Comparison of ENCODE assay signal across 11 cellular contexts in genomic region chr14:20802341-20803084, GRCh38. TPM values are rescaled to one million over a fixed set of nuclear protein-coding genes. Genes with fewer than 3 reads are reported as not detected.
DNase-seq lines count a peak whose midpoint lies in the region; ATAC-seq and TF ChIP-seq lines count a peak whose summit lies in the region.
"Had no signal": no experiment of that assay in that cellular context is flagged by ENCODE, and none has a peak within 500 bp of the region (broad histone marks: within the 10 kb centered on the region; RNA-seq: fewer than 3 reads in every experiment).

Gene RNASE1 (minus strand): TSS chr14:20802844. CDS start chr14:20802068, 776 bp downstream.

- H3K27ac ChIP-seq in left lung (peak within 1 kb of the TSS; percentile 74 to 75), RWPE1 (no peak within 1 kb of the TSS)
- H3K27ac ChIP-seq in naive thymus-derived CD4-positive, alpha-beta T cell (ENCODE audit: low read depth, low read length): no peak within 1 kb of the TSS
- no peak within 1 kb of the TSS for H3K27ac ChIP-seq in CD4-positive, alpha-beta memory T cell (ENCODE audit: low read depth, low read length)
- H3K27ac ChIP-seq: BLaER1 had no signal

- H3K4me1 Mint-ChIP-seq in dendritic cell treated with granulocyte-macrophage colony-stimulating factor and Interleukin-4, amounts not matched to agents 40 ng/mL and 50 ng/mL, for 4 days (ENCODE audit: low read depth): peaks cover 86% of the 10 kb centered on the region
- peaks cover 38 to 43% of the 10 kb centered on the region in 2 donors for H3K4me1 Mint-ChIP-seq in immature natural killer cell
- peaks cover 0 to 22% (median 11%) of the 10 kb centered on the region in 7 donors for H3K4me1 Mint-ChIP-seq in naive thymus-derived CD4-positive, alpha-beta T cell
- peaks cover 0 to 5% (median 3%) of the 10 kb centered on the region in 4 donors for H3K4me1 Mint-ChIP-seq in CD4-positive, alpha-beta memory T cell

- no peaks in the 10 kb centered on the region for H3K36me3 ChIP-seq in left lung
- no peaks in the 10 kb centered on the region for H3K36me3 ChIP-seq in naive thymus-derived CD4-positive, alpha-beta T cell (ENCODE audit: control insufficient read depth in 2 of 3, insufficient read depth in 3 of 3, low read length in 3 of 3)
- H3K36me3 ChIP-seq in CD4-positive, alpha-beta memory T cell (ENCODE audit: insufficient read depth, low read length): no peaks in the 10 kb centered on the region
- H3K36me3 ChIP-seq: BLaER1 had no signal

- H3K36me3 Mint-ChIP-seq in dendritic cell treated with granulocyte-macrophage colony-stimulating factor and Interleukin-4, amounts not matched to agents 40 ng/mL and 50 ng/mL, for 4 days (ENCODE audit: low read depth): peaks cover 30% of the 10 kb centered on the region
- H3K36me3 Mint-ChIP-seq in immature natural killer cell: no peaks in the 10 kb centered on the region
- no peaks in the 10 kb centered on the region for H3K36me3 Mint-ChIP-seq in naive thymus-derived CD4-positive, alpha-beta T cell
- no peaks in the 10 kb centered on the region for H3K36me3 Mint-ChIP-seq in CD4-positive, alpha-beta memory T cell
- H3K36me3 Mint-ChIP-seq: activated naive CD8-positive, alpha-beta T cell had no signal

- H3K4me1 ChIP-seq in left lung: peaks cover 0 to 44% of the 10 kb centered on the region in 2 donors
- peaks cover 0 to 6% of the 10 kb centered on the region in 2 donors for H3K4me1 ChIP-seq in naive thymus-derived CD4-positive, alpha-beta T cell (ENCODE audit: control insufficient read depth in 2 of 2, insufficient read depth in 2 of 2, low read length in 2 of 2)
- H3K4me1 ChIP-seq in CD4-positive, alpha-beta memory T cell (ENCODE audit: insufficient read depth, low read length): no peaks in the 10 kb centered on the region

- H3K4me3 Mint-ChIP-seq in dendritic cell treated with granulocyte-macrophage colony-stimulating factor and Interleukin-4, amounts not matched to agents 40 ng/mL and 50 ng/mL, for 4 days: peak within 1 kb of the TSS; percentile 87
- peak within 1 kb of the TSS in 1 of 5 donors; percentile 17 for H3K4me3 Mint-ChIP-seq in immature natural killer cell
- H3K4me3 Mint-ChIP-seq in naive thymus-derived CD4-positive, alpha-beta T cell: no peak within 1 kb of the TSS
- peak within 1 kb of the TSS in 1 of 8 donors; percentile 49 for H3K4me3 Mint-ChIP-seq in CD4-positive, alpha-beta memory T cell
- H3K4me3 Mint-ChIP-seq: activated naive CD8-positive, alpha-beta T cell had no signal

- H3K27ac Mint-ChIP-seq in dendritic cell treated with granulocyte-macrophage colony-stimulating factor and Interleukin-4, amounts not matched to agents 40 ng/mL and 50 ng/mL, for 4 days: peak within 1 kb of the TSS; percentile 93
- peak within 1 kb of the TSS in 2 of 6 donors; percentile 31 to 43 for H3K27ac Mint-ChIP-seq in immature natural killer cell
- H3K27ac Mint-ChIP-seq in naive thymus-derived CD4-positive, alpha-beta T cell: no peak within 1 kb of the TSS
- peak within 1 kb of the TSS in 1 of 7 donors; percentile 34 for H3K27ac Mint-ChIP-seq in CD4-positive, alpha-beta memory T cell
- H3K27ac Mint-ChIP-seq: activated naive CD8-positive, alpha-beta T cell had no signal

- CTCF ChIA-PET in naive thymus-derived CD4-positive, alpha-beta T cell (lab: Charles Lee): no interaction called here
- CTCF ChIA-PET in RWPE1 (lab: Yijun Ruan, JAX): no interaction called here
- CTCF ChIA-PET in CD4-positive, alpha-beta memory T cell (lab: Charles Lee; ENCODE audit: partially characterized antibody): no interaction called here

- TF ChIP-seq CTCF in left lung (IDR thresholded peaks at IDR 0.05) (no peak), RWPE1 (conservative IDR thresholded peaks at IDR 0.05; ENCODE audit: low read depth) (no peak)

- no peaks in the 10 kb centered on the region for H3K27me3 Mint-ChIP-seq in dendritic cell treated with granulocyte-macrophage colony-stimulating factor and Interleukin-4, amounts not matched to agents 40 ng/mL and 50 ng/mL, for 4 days
- peaks cover 3 to 10% (median 4%) of the 10 kb centered on the region in 3 donors for H3K27me3 Mint-ChIP-seq in immature natural killer cell (ENCODE audit: low read depth in 3 of 3)
- peaks cover 0 to 36% (median 17%) of the 10 kb centered on the region in 5 donors for H3K27me3 Mint-ChIP-seq in naive thymus-derived CD4-positive, alpha-beta T cell
- peaks cover 8 to 21% of the 10 kb centered on the region in 2 donors for H3K27me3 Mint-ChIP-seq in CD4-positive, alpha-beta memory T cell

- H3K9me3 ChIP-seq in left lung: no peaks in the 10 kb centered on the region
- no peaks in the 10 kb centered on the region for H3K9me3 ChIP-seq in naive thymus-derived CD4-positive, alpha-beta T cell (ENCODE audit: control insufficient read depth in 2 of 3, low read length in 3 of 3)
- no peaks in the 10 kb centered on the region for H3K9me3 ChIP-seq in CD4-positive, alpha-beta memory T cell (ENCODE audit: control insufficient read depth in 1 of 2, low read length in 2 of 2)
- H3K9me3 ChIP-seq: BLaER1 had no signal

- ATAC-seq in left lung: peak; percentile 82
- peak; percentile 51 for ATAC-seq in sciatic nerve
- no peak for ATAC-seq in naive thymus-derived CD4-positive, alpha-beta T cell

- no peaks in the 10 kb centered on the region for H3K9me3 Mint-ChIP-seq in dendritic cell treated with granulocyte-macrophage colony-stimulating factor and Interleukin-4, amounts not matched to agents 40 ng/mL and 50 ng/mL, for 4 days
- no peaks in the 10 kb centered on the region for H3K9me3 Mint-ChIP-seq in immature natural killer cell
- H3K9me3 Mint-ChIP-seq in naive thymus-derived CD4-positive, alpha-beta T cell: peaks cover 0 to 2% (median 0%) of the 10 kb centered on the region in 11 donors
- H3K9me3 Mint-ChIP-seq in CD4-positive, alpha-beta memory T cell: no peaks in the 10 kb centered on the region

- intact Hi-C loops in dendritic cell treated with granulocyte-macrophage colony-stimulating factor and Interleukin-4, amounts not matched to agents 40 ng/mL and 50 ng/mL, for 4 days (cut with micrococcal nuclease): loop anchor here (5.0 kb wide), 1 partner anchor 40 kb away; no protein-coding TSS in a partner anchor
- intact Hi-C loops in left lung (cut with DNase I): no loop called here
- intact Hi-C loops in sciatic nerve (cut with DNase I): no loop called here
- intact Hi-C loops in naive thymus-derived CD4-positive, alpha-beta T cell (cut with micrococcal nuclease): no loop called here
- intact Hi-C loops in CD4-positive, alpha-beta memory T cell (cut with micrococcal nuclease): no loop called here

- DNase-seq in Daoy (ENCODE audit: low read depth): peak; percentile 79
- DNase-seq in left lung: peak in 1 of 2 donors; percentile 52
- DNase-seq in sciatic nerve (ENCODE audit: low spot score): no peak
- DNase-seq in immature natural killer cell: no peak
- no peak for DNase-seq in naive thymus-derived CD4-positive, alpha-beta T cell
- DNase-seq in RWPE1 (ENCODE audit: low spot score): no peak
- no peak for DNase-seq in CD4-positive, alpha-beta memory T cell
- DNase-seq: NCI-H524 treated with DMSO at 0.1 percent for 48 hours had no signal

- H3K4me3 ChIP-seq in left lung: peak within 1 kb of the TSS; percentile 40 to 59
- H3K4me3 ChIP-seq in naive thymus-derived CD4-positive, alpha-beta T cell (ENCODE audit: low read length): no peak within 1 kb of the TSS
- no peak within 1 kb of the TSS for H3K4me3 ChIP-seq in CD4-positive, alpha-beta memory T cell (ENCODE audit: low read length in 2 of 2)
- H3K4me3 ChIP-seq: BLaER1 had no signal

- no peaks in the 10 kb centered on the region for H3K27me3 ChIP-seq in left lung
- no peaks in the 10 kb centered on the region for H3K27me3 ChIP-seq in naive thymus-derived CD4-positive, alpha-beta T cell (ENCODE audit: control insufficient read depth in 2 of 2, insufficient read depth in 2 of 2, low read length in 2 of 2)
- no peaks in the 10 kb centered on the region for H3K27me3 ChIP-seq in CD4-positive, alpha-beta memory T cell (ENCODE audit: insufficient read depth, low read length)
- H3K27me3 ChIP-seq: BLaER1 had no signal

- POLR2A ChIA-PET in naive thymus-derived CD4-positive, alpha-beta T cell (lab: Charles Lee): no interaction called here
- POLR2A ChIA-PET in RWPE1 (lab: Yijun Ruan, JAX; ENCODE audit: low non-redundant PET): no interaction called here
- POLR2A ChIA-PET in CD4-positive, alpha-beta memory T cell (lab: Charles Lee; ENCODE audit: partially characterized antibody): no interaction called here

RNA-seq across cellular contexts. Expression of gene RNASE1, which starts in this region (rescaled TPM):
- 1.9 and 6.0 TPM in 2 replicates for total RNA-seq in Daoy (2014; rRNA removed; shearing (Covaris generic))
- total RNA-seq in left lung (1,000 to 10,000 TPM in 1 of 2 donors, 100 to 1,000 TPM in 1; 518 to 1,326 TPM), sciatic nerve (357 TPM)
- polyA plus RNA-seq in immature natural killer cell: under 1 TPM in 1 of 3 donors, not detected in 2; 0.49 TPM
- 10 to 100 TPM in 2 of 5 experiments, 1 to 10 TPM in 1, not detected in 2; 1.8 to 19.0 (median 15.5) TPM for total RNA-seq in naive thymus-derived CD4-positive, alpha-beta T cell
- polyA plus RNA-seq in naive thymus-derived CD4-positive, alpha-beta T cell: not detected
- 1 to 10 TPM; 4.9 to 5.3 TPM for total RNA-seq in CD4-positive, alpha-beta memory T cell
- not detected for polyA plus RNA-seq in CD4-positive, alpha-beta memory T cell

Comparison
In these comparisons a context has a peak if more than half of its experiments do, and no peak if none do; other contexts are left out.
1. RNA of gene RNASE1 (total RNA-seq): 518 to 1,326 TPM in left lung and 357 TPM in sciatic nerve (single experiment); 4.9 to 5.3 TPM in CD4-positive, alpha-beta memory T cell, 1.9 to 6.0 TPM in Daoy and 1.8 to 19.0 TPM in naive thymus-derived CD4-positive, alpha-beta T cell; every median in the first group is over 10 times any median in the second.
2. H3K27ac ChIP-seq: peak in left lung (2 of 2); none in naive thymus-derived CD4-positive, alpha-beta T cell (single experiment), RWPE1 (single experiment) and CD4-positive, alpha-beta memory T cell (single experiment).
3. H3K4me3 ChIP-seq: peak in left lung (2 of 2); none in naive thymus-derived CD4-positive, alpha-beta T cell (single experiment) and CD4-positive, alpha-beta memory T cell (0 of 2).